Comparison of ENCODE assay signal across 21 cellular contexts in genomic region chr3:9678493-9678892, GRCh38. TPM values are rescaled to one million over a fixed set of nuclear protein-coding genes. Genes with fewer than 3 reads are reported as not detected.
DNase-seq lines count a peak whose midpoint lies in the region; ATAC-seq, FAIRE-seq and TF ChIP-seq lines count a peak whose summit lies in the region.
"Had no signal": no experiment of that assay in that cellular context is flagged by ENCODE, and none has a peak within 500 bp of the region (broad histone marks: within the 10 kb centered on the region; RNA-seq: fewer than 3 reads in every experiment).

No MANE protein-coding gene starts in this region.

- POLR2A ChIA-PET in endothelial cell of umbilical vein (lab: Charles Lee) = no interaction called here

- peaks cover 8% of the 10 kb centered on the region for H3K4me1 ChIP-seq in endothelial cell of umbilical vein (ENCODE audit: control insufficient read depth, extremely low read depth, insufficient read depth, low read length)
- no peaks in the 10 kb centered on the region for H3K4me1 ChIP-seq in mesenchymal stem cell (ENCODE audit: control insufficient read depth, insufficient read depth, low read depth, low read length)

- H4K20me1 ChIP-seq in endothelial cell of umbilical vein (replicated peaks; ENCODE audit: control insufficient read depth, extremely low read depth, insufficient read depth, low read length) = no peaks in the 10 kb centered on the region

- no peak overlapping the region for H3K23ac ChIP-seq in mesenchymal stem cell (ENCODE audit: low read length in 2 of 2)

- dilution Hi-C loops in endothelial cell of umbilical vein (cut with MboI; ENCODE audit: extremely low pct_ligation_motif_present, low sequenced_read_pairs) = no loop called here

- H3K9ac ChIP-seq in endothelial cell of umbilical vein (replicated peaks; ENCODE audit: extremely low read depth, insufficient read depth, low read length) (no peak overlapping the region), mesenchymal stem cell (ENCODE audit: low read length) (no peak overlapping the region)

- no peak overlapping the region for H2BK120ac ChIP-seq in mesenchymal stem cell (ENCODE audit: low read depth, low read length)

- CTCF ChIA-PET in endothelial cell of umbilical vein (lab: Charles Lee) = no interaction called here

- TF ChIP-seq CTCF in endothelial cell of umbilical vein (IDR thresholded peaks at IDR 0.05; ENCODE audit: extremely low read depth in 1 of 2, insufficient read depth in 1 of 2, low read depth in 1 of 2, low read length in 2 of 2) = no peak

- H3K27me3 ChIP-seq in endothelial cell of umbilical vein (ENCODE audit: control insufficient read depth in 2 of 2, insufficient read depth in 2 of 2, low read length in 2 of 2) = no peaks in the 10 kb centered on the region
- H3K27me3 ChIP-seq in mesenchymal stem cell (ENCODE audit: control insufficient read depth in 1 of 2, insufficient read depth in 1 of 2, low read length in 2 of 2) = no peaks in the 10 kb centered on the region
- H3K27me3 ChIP-seq: MG63 had no signal

- intact Hi-C loops in endothelial cell of umbilical vein (cut with micrococcal nuclease) = no loop called here

- no peak overlapping the region for H3K4ac ChIP-seq in mesenchymal stem cell (ENCODE audit: low read depth in 1 of 2, low read length in 2 of 2)

- no peak overlapping the region for H2BK15ac ChIP-seq in mesenchymal stem cell (ENCODE audit: low read depth, poor library complexity, severe bottlenecking)

- H2AFZ ChIP-seq in endothelial cell of umbilical vein (ENCODE audit: low read depth, low read length) = no peak overlapping the region
- H2AFZ ChIP-seq in mesenchymal stem cell (ENCODE audit: low read depth, low read length) = no peak overlapping the region

- H3K9me1 ChIP-seq in endothelial cell of umbilical vein (replicated peaks; ENCODE audit: control insufficient read depth, extremely low read depth, insufficient read depth, low read length) = no peaks in the 10 kb centered on the region

- DNase-seq in cerebellar cortex (ENCODE audit: low spot score) (peak; percentile 75), endothelial cell of umbilical vein (ENCODE audit: low read depth, low spot score) (peak; percentile 7), mesenchymal stem cell (no peak), SW480 (ENCODE audit: low spot score) (no peak)
- DNase-seq: ACHN; AML-193; CD4-positive, CD25-positive, alpha-beta regulatory T cell; DMS53; IMR-90; Karpas-422; MG63; NCI-H1105; NCI-H1694 treated with DMSO at 0.1 percent for 48 hours; NCI-H526 treated with DMSO at 0.1 percent for 48 hours; OCI-M1 had no signal

- H3K4me3 ChIP-seq in endothelial cell of umbilical vein (replicated peaks in 1 of 3; ENCODE audit: insufficient read depth in 1 of 3, low read depth in 1 of 3, low read length in 3 of 3) (no peak overlapping the region), mesenchymal stem cell (ENCODE audit: insufficient read depth in 1 of 2, low read depth in 1 of 2, low read length in 2 of 2) (no peak overlapping the region)
- H3K4me3 ChIP-seq: MG63 had no signal

- no peak overlapping the region for H4K91ac ChIP-seq in mesenchymal stem cell (ENCODE audit: low read length)

- H2BK12ac ChIP-seq in mesenchymal stem cell (ENCODE audit: low read length in 2 of 2) = no peak overlapping the region

- no peaks in the 10 kb centered on the region for H3K9me3 ChIP-seq in endothelial cell of umbilical vein (replicated peaks; ENCODE audit: control insufficient read depth, insufficient read depth, low read length)
- H3K9me3 ChIP-seq in mesenchymal stem cell (ENCODE audit: control insufficient read depth, low read length) = no peaks in the 10 kb centered on the region
- H3K9me3 ChIP-seq: MG63 had no signal

- 81% methylated on average over 3 of the region's 3 CpGs for WGBS in mesenchymal stem cell

- H3K79me1 ChIP-seq in mesenchymal stem cell (replicated peaks; ENCODE audit: low read length, poor library complexity, severe bottlenecking) = peaks cover 4% of the 10 kb centered on the region

- H3K4me2 ChIP-seq in endothelial cell of umbilical vein (ENCODE audit: insufficient read depth, low read length) (no peak overlapping the region), mesenchymal stem cell (ENCODE audit: low read length, poor library complexity, severe bottlenecking) (peak overlapping the region; percentile 17)

- ATAC-seq in HG02623 (IDR thresholded peaks at IDR 0.05; ENCODE audit: unreplicated experiment) (no peak), HG03108 (IDR thresholded peaks at IDR 0.05; ENCODE audit: unreplicated experiment) (no peak)

- H2BK5ac ChIP-seq in mesenchymal stem cell (ENCODE audit: low read depth, low read length, poor library complexity, severe bottlenecking) = no peak overlapping the region

- H2AK5ac ChIP-seq in mesenchymal stem cell (ENCODE audit: low read length, severe bottlenecking) = no peak overlapping the region

- H3K36me3 ChIP-seq in endothelial cell of umbilical vein (ENCODE audit: control insufficient read depth in 2 of 2, extremely low read depth in 1 of 2, insufficient read depth in 2 of 2, low read length in 2 of 2) = peaks cover 4 to 37% of the 10 kb centered on the region in 2 experiments
- peaks cover 68 to 95% of the 10 kb centered on the region in 2 experiments for H3K36me3 ChIP-seq in mesenchymal stem cell (ENCODE audit: control insufficient read depth in 1 of 2, insufficient read depth in 2 of 2, low read depth in 1 of 2, low read length in 2 of 2)
- H3K36me3 ChIP-seq: MG63 had no signal

- TF ChIP-seq POLR2A in endothelial cell of umbilical vein (IDR thresholded peaks at IDR 0.05; ENCODE audit: low read depth, low read length) = no peak

- no peak overlapping the region for H3K14ac ChIP-seq in mesenchymal stem cell (ENCODE audit: low read length in 2 of 2)

- H3K18ac ChIP-seq in mesenchymal stem cell (ENCODE audit: low read depth in 1 of 2, low read length in 2 of 2) = no peak overlapping the region

- no peaks in the 10 kb centered on the region for H3K79me2 ChIP-seq in endothelial cell of umbilical vein (ENCODE audit: control insufficient read depth, insufficient read depth, low read length)

- no peak overlapping the region for H4K8ac ChIP-seq in mesenchymal stem cell (ENCODE audit: low read length)

- no peak overlapping the region for H3K27ac ChIP-seq in endothelial cell of umbilical vein (ENCODE audit: insufficient read depth, low read depth, low read length)
- H3K27ac ChIP-seq in mesenchymal stem cell (ENCODE audit: low read length, poor library complexity, severe bottlenecking) = no peak overlapping the region
- H3K27ac ChIP-seq in temporal lobe (ENCODE audit: low read depth, low read length) = peak overlapping the region; percentile 63

- BruUV-seq in endothelial cell of umbilical vein (replicated peaks; lab: Mats Ljungman, UMichigan) = no TSS peak

- no peak for FAIRE-seq in endothelial cell of umbilical vein (lab: Jason Lieb, UNC)
- FAIRE-seq: GM19239 had no signal

TF ChIP-seq in endothelial cell of umbilical vein, 7 proteins besides CTCF, POLR2A, EP300 and RAD21 (continues in another document):
- TF ChIP-seq EZH2 (IDR thresholded peaks at IDR 0.05; ENCODE audit: borderline replicate concordance, low read depth, low read length, severe bottlenecking) (no peak), GATA2 (IDR thresholded peaks at IDR 0.05; ENCODE audit: insufficient read depth, insufficient read length, low read depth, low read length) (no peak), POLR2AphosphoS5 (IDR thresholded peaks at IDR 0.05; ENCODE audit: insufficient read depth, low read depth, low read length) (no peak), JUN (IDR thresholded peaks at IDR 0.05; ENCODE audit: borderline replicate concordance, insufficient read depth, insufficient read length, low read depth) (no peak), MYC (IDR thresholded peaks at IDR 0.05; ENCODE audit: low read depth, low read length) (no peak)
- TF ChIP-seq, protein P1, sequence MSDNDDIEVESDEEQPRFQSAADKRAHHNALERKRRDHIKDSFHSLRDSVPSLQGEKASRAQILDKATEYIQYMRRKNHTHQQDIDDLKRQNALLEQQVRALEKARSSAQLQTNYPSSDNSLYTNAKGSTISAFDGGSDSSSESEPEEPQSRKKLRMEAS (IDR thresholded peaks at IDR 0.05; ENCODE audit: insufficient read depth, insufficient read length) = no peak

RNA-seq across cellular contexts. Expression of gene CPNE9, which starts 25.1 kb away (rescaled TPM):
- total RNA-seq in endothelial cell of umbilical vein = not detected in 2 replicates
- polyA plus RNA-seq in endothelial cell of umbilical vein = not detected in 2 replicates
- polyA plus RNA-seq in endothelial cell of umbilical vein (2011; cell fraction: cytosol; rRNA removed) = not detected in 2 replicates
- polyA plus RNA-seq in endothelial cell of umbilical vein (2011; cell fraction: nucleus; rRNA removed) = 0.13 and 0.26 TPM in 2 replicates
- not detected in 2 replicates for polyA plus RNA-seq in endothelial cell of umbilical vein (2012)
- not detected in 2 replicates for polyA minus RNA-seq in endothelial cell of umbilical vein
- not detected for polyA minus RNA-seq in endothelial cell of umbilical vein (2011; cell fraction: cytosol; rRNA and poly(A)+ RNA removed)
- not detected in 2 replicates for polyA minus RNA-seq in endothelial cell of umbilical vein (2011; cell fraction: nucleus; rRNA and poly(A)+ RNA removed)
- polyA plus RNA-seq in mesenchymal stem cell (2013, experiment 1 of 2) = not detected
- 0.03 TPM for polyA plus RNA-seq in mesenchymal stem cell (2013, experiment 2 of 2)
- 0.49 TPM for total RNA-seq in temporal lobe
- total RNA-seq: CD4-positive, CD25-positive, alpha-beta regulatory T cell; HT1080; IMR-90; RPMI7951 had no signal
- polyA plus RNA-seq: CD4-positive, CD25-positive, alpha-beta regulatory T cell; IMR-90 had no signal

RNA-seq across cellular contexts. Expression of gene MTMR14, which starts 29.2 kb away (rescaled TPM):
- total RNA-seq in endothelial cell of umbilical vein (36.4 and 38.0 TPM in 2 replicates), temporal lobe (12.0 TPM)
- polyA plus RNA-seq in endothelial cell of umbilical vein = 32.1 and 38.3 TPM in 2 replicates
- 33.3 and 34.0 TPM in 2 replicates for polyA plus RNA-seq in endothelial cell of umbilical vein (2011; cell fraction: cytosol; rRNA removed)
- polyA plus RNA-seq in endothelial cell of umbilical vein (2011; cell fraction: nucleus; rRNA removed) = 51.7 and 52.9 TPM in 2 replicates
- 23.0 and 27.1 TPM in 2 replicates for polyA plus RNA-seq in endothelial cell of umbilical vein (2012)
- polyA minus RNA-seq in endothelial cell of umbilical vein = 39.4 and 42.3 TPM in 2 replicates
- polyA minus RNA-seq in endothelial cell of umbilical vein (2011; cell fraction: cytosol; rRNA and poly(A)+ RNA removed) = 17.8 TPM
- 23.2 and 34.0 TPM in 2 replicates for polyA minus RNA-seq in endothelial cell of umbilical vein (2011; cell fraction: nucleus; rRNA and poly(A)+ RNA removed)
- 15.8 TPM for polyA plus RNA-seq in mesenchymal stem cell (2013, experiment 1 of 2)
- 16.1 TPM for polyA plus RNA-seq in mesenchymal stem cell (2013, experiment 2 of 2)

RNA-seq across cellular contexts. Expression of gene BRPF1, which starts 53.0 kb away (rescaled TPM):
- total RNA-seq in endothelial cell of umbilical vein (23.2 and 26.2 TPM in 2 replicates), temporal lobe (13.5 TPM)
- 12.5 and 13.8 TPM in 2 replicates for polyA plus RNA-seq in endothelial cell of umbilical vein
- 12.4 and 13.7 TPM in 2 replicates for polyA plus RNA-seq in endothelial cell of umbilical vein (2011; cell fraction: cytosol; rRNA removed)
- polyA plus RNA-seq in endothelial cell of umbilical vein (2011; cell fraction: nucleus; rRNA removed) = 34.9 and 37.8 TPM in 2 replicates
- polyA plus RNA-seq in endothelial cell of umbilical vein (2012) = 12.4 and 13.5 TPM in 2 replicates
- polyA minus RNA-seq in endothelial cell of umbilical vein = 18.6 and 18.7 TPM in 2 replicates
- polyA minus RNA-seq in endothelial cell of umbilical vein (2011; cell fraction: cytosol; rRNA and poly(A)+ RNA removed) = 13.8 TPM
- 15.6 and 22.6 TPM in 2 replicates for polyA minus RNA-seq in endothelial cell of umbilical vein (2011; cell fraction: nucleus; rRNA and poly(A)+ RNA removed)
- 7.8 TPM for polyA plus RNA-seq in mesenchymal stem cell (2013, experiment 1 of 2)
- polyA plus RNA-seq in mesenchymal stem cell (2013, experiment 2 of 2) = 7.6 TPM

Comparison
In these comparisons a context has a peak if more than half of its experiments do, and no peak if none do; other contexts are left out.
1. DNase-seq: peak in cerebellar cortex (single experiment) and endothelial cell of umbilical vein (single experiment); none in mesenchymal stem cell (single experiment) and SW480 (single experiment).